Comparison of ENCODE assay signal across 8 cellular contexts in genomic region chr5:78899922-78900362, GRCh38.
A peak's percentile ranks its signal among the peaks of the same experiment; 100 is the strongest.
DNase-seq lines count a peak whose midpoint lies in the region; ATAC-seq and TF ChIP-seq lines count a peak whose summit lies in the region.
"Had no signal": no experiment of that assay in that cellular context is flagged by ENCODE, and none has a peak within 500 bp of the region (broad histone marks: within the 10 kb centered on the region; RNA-seq: fewer than 3 reads in every experiment).

No MANE protein-coding gene starts in this region.

- H3K36me3 Mint-ChIP-seq in HFFc6 (ENCODE audit: low read depth), result no peaks in the 10 kb centered on the region

- no peaks in the 10 kb centered on the region for H3K9me3 Mint-ChIP-seq in HFFc6

- H3K4me1 ChIP-seq in thoracic aorta (ENCODE audit: control insufficient read depth in 1 of 2, low read depth in 2 of 2), result peaks cover 0 to 2% of the 10 kb centered on the region in 2 donors
- H3K4me1 ChIP-seq: parathyroid adenoma had no signal

- no peak overlapping the region for H3K27ac ChIP-seq in thoracic aorta
- H3K27ac ChIP-seq: parathyroid adenoma had no signal

- no peak overlapping the region for H3K27ac Mint-ChIP-seq in HFFc6

- TF ChIP-seq CTCF in HFFc6 (IDR thresholded peaks at IDR 0.05) (peak; percentile 94), fibroblast of pulmonary artery (IDR thresholded peaks at IDR 0.05; ENCODE audit: low read length, missing control alignments) (peak; percentile 87), thoracic aorta (IDR thresholded peaks at IDR 0.05) (peak; percentile 34)

- peaks cover 3% of the 10 kb centered on the region for H3K9me3 ChIP-seq in thoracic aorta

- ATAC-seq in thoracic aorta (ENCODE audit: insufficient number of reproducible peaks, low FRiP score, low read depth), result no peak
- no peak for ATAC-seq in GM21528 (IDR thresholded peaks at IDR 0.05; ENCODE audit: low FRiP score, unreplicated experiment)
- ATAC-seq in GM19395 (IDR thresholded peaks at IDR 0.05; ENCODE audit: unreplicated experiment), result no peak

- H3K36me3 ChIP-seq in thoracic aorta, result no peaks in the 10 kb centered on the region

- H3K4me3 ChIP-seq in fibroblast of pulmonary artery (replicated peaks; ENCODE audit: low read depth, low read length) (no peak overlapping the region), thoracic aorta (no peak overlapping the region)

- H3K27me3 ChIP-seq in thoracic aorta (replicated peaks; ENCODE audit: insufficient read depth), result no peaks in the 10 kb centered on the region

- DNase-seq in DMS53 treated with DMSO at 0.1 percent for 48 hours (lab: John Stamatoyannopoulos, UW; ENCODE audit: unreplicated experiment), result peak; percentile 9
- peak; percentile 50 for DNase-seq in HFFc6
- DNase-seq in SHP77 treated with DMSO at 0.1 percent for 48 hours (lab: John Stamatoyannopoulos, UW), result peak; percentile 33
- DNase-seq in fibroblast of pulmonary artery (ENCODE audit: low read depth), result peak; percentile 76
- no peak for DNase-seq in thoracic aorta (ENCODE audit: low spot score)

- no peak overlapping the region for H3K4me3 Mint-ChIP-seq in HFFc6

- no peaks in the 10 kb centered on the region for H3K27me3 Mint-ChIP-seq in HFFc6 (ENCODE audit: insufficient read depth)

- peaks cover 31% of the 10 kb centered on the region for H3K4me1 Mint-ChIP-seq in HFFc6 (ENCODE audit: low read depth)

Comparison
In these comparisons a context has a peak if more than half of its experiments do, and no peak if none do; other contexts are left out.
1. CTCF ChIP-seq: peak in every context shown above with its lines; median percentile 94 in HFFc6; 87 in fibroblast of pulmonary artery; 34 in thoracic aorta.